In genomic region chr11:115425243-115425642, GRCh38 we compare ENCODE assay signal across 14 cellular contexts.
"Had no signal": no experiment of that assay in that cellular context is flagged by ENCODE, and none has a peak within 500 bp of the region (broad histone marks: within the 10 kb centered on the region; RNA-seq: fewer than 3 reads in every experiment).

No MANE protein-coding gene starts in this region.

- DNase-seq: activated B cell treated with CpG ODN at 0.5 μM for 24 hours; activated CD4-positive, alpha-beta T cell treated with anti-CD3 and anti-CD28 coated beads for 48 hours; activated CD8-positive, alpha-beta memory T cell treated with anti-CD3 and anti-CD28 coated beads, Interleukin-2, amount 50 U/mL, for 4 hours; activated CD8-positive, alpha-beta T cell treated with anti-CD3 and anti-CD28 coated beads, Interleukin-2, amount 10 ng/mL, durations not matched to agents 7 days and 5 days; activated effector memory CD4-positive, alpha-beta T cell treated with anti-CD3 and anti-CD28 coated beads, Interleukin-2, amount 50 U/mL, for 16 hours; activated T-cell treated with anti-CD3 and anti-CD28 coated beads, Interleukin-2, amount 50 U/mL, for 48 hours; adrenal gland; foreskin melanocyte; heart right ventricle; islet precursor cell; naive B cell; psoas muscle; right lobe of liver had no signal

- ATAC-seq: activated CD8-positive, alpha-beta T cell treated with anti-CD3 and anti-CD28 coated beads, Interleukin-2, amount 10 ng/mL, durations not matched to agents 7 days and 5 days; heart right ventricle; left lobe of liver; psoas muscle; right lobe of liver had no signal
